ENCODE assay signal across 23 cellular contexts in the genomic region with DNA sequence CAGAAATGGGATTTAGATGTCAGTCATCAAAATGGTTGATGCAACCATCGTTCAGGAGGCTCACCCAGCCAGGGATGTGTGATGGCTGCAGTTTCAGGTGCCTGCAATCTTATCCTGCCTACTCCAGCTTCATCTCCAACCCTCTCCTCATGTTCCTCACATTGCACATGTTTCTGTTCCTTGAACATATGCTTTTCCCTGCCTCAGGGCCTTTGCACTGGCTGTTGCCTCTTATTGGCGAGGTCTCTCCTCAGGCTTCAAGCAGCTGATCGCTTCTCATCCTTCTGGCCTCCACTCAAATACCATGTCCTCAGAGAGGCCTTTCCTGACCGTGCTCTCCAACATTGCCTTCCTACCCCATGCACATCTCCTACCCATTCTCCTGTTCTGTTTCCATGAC. TPM values are rescaled to one million over a fixed set of nuclear protein-coding genes. Genes with fewer than 3 reads are reported as not detected.
DNase-seq lines count a peak whose midpoint lies in the region; ATAC-seq and TF ChIP-seq lines count a peak whose summit lies in the region.
"Had no signal": no experiment of that assay in that cellular context is flagged by ENCODE, and none has a peak within 500 bp of the region (broad histone marks: within the 10 kb centered on the region; RNA-seq: fewer than 3 reads in every experiment).

No MANE protein-coding gene starts in this region.

- no peaks in the 10 kb centered on the region for H3K9me3 Mint-ChIP-seq in T-helper 2 cell treated with Interferon-gamma antibody and Interleukin-4, amounts not matched to agents 5 μg/mL and 100 μg/mL, for 36 hours
- H3K9me3 Mint-ChIP-seq in naive thymus-derived CD4-positive, alpha-beta T cell: peaks cover 0 to 4% (median 0%) of the 10 kb centered on the region in 11 donors

- no peak overlapping the region for H3K4me3 Mint-ChIP-seq in T-helper 2 cell treated with Interferon-gamma antibody and Interleukin-4, amounts not matched to agents 5 μg/mL and 100 μg/mL, for 36 hours
- H3K4me3 Mint-ChIP-seq in naive thymus-derived CD4-positive, alpha-beta T cell: peak overlapping the region in 8 of 10 donors; percentile 2 to 73 (median 36)

- POLR2A ChIA-PET in HEK293 (lab: Yijun Ruan, JAX): no interaction called here
- POLR2A ChIA-PET in naive thymus-derived CD4-positive, alpha-beta T cell (lab: Charles Lee): interaction anchor here (0.6 to 1.5 kb wide), 3 partner anchors 12 to 39 kb away, joined by 3 to 5 read pairs (median 5); no protein-coding TSS in a partner anchor

- H4K20me1 ChIP-seq in BLaER1 treated with 17β-estradiol and CSF1 and Interleukin-3, amounts not matched to agents 10 nM and 100 nM: no peaks in the 10 kb centered on the region

- no peaks in the 10 kb centered on the region for H3K9me3 ChIP-seq in BLaER1 treated with 17β-estradiol and CSF1 and Interleukin-3, amounts not matched to agents 10 nM and 100 nM (replicated peaks in 1 of 11)
- H3K9me3 ChIP-seq in HEK293 (ENCODE audit: control insufficient read depth, insufficient read depth, low read depth, low read length): no peaks in the 10 kb centered on the region
- no peaks in the 10 kb centered on the region for H3K9me3 ChIP-seq in naive thymus-derived CD4-positive, alpha-beta T cell (ENCODE audit: control insufficient read depth in 2 of 3, low read length in 3 of 3)
- H3K9me3 ChIP-seq: Caco-2 had no signal

- intact Hi-C loops in naive thymus-derived CD4-positive, alpha-beta T cell (cut with micrococcal nuclease): loop anchor here in 1 of 2 donors (2.0 kb wide), 1 partner anchor 29 kb away; no protein-coding TSS in a partner anchor

- H3K27me3 ChIP-seq in BLaER1 treated with 17β-estradiol and CSF1 and Interleukin-3, amounts not matched to agents 10 nM and 100 nM: no peaks in the 10 kb centered on the region; a peak in 1 of 22 replicates
- no peaks in the 10 kb centered on the region for H3K27me3 ChIP-seq in naive thymus-derived CD4-positive, alpha-beta T cell (ENCODE audit: control insufficient read depth in 2 of 2, insufficient read depth in 2 of 2, low read length in 2 of 2)

- H3K4me3 ChIP-seq in BLaER1 treated with 17β-estradiol and CSF1 and Interleukin-3, amounts not matched to agents 10 nM and 100 nM: no peak overlapping the region
- no peak overlapping the region for H3K4me3 ChIP-seq in HEK293 (ENCODE audit: low read depth, low read length)
- no peak overlapping the region for H3K4me3 ChIP-seq in naive thymus-derived CD4-positive, alpha-beta T cell (ENCODE audit: low read length)
- H3K4me3 ChIP-seq: SK-N-MC had no signal

- TF ChIP-seq CTCF in HEK293 (tag by site-specific recombination; IDR thresholded peaks at IDR 0.05): no peak

- peak overlapping the region in 7 of 11 experiments; percentile 63 to 90 (median 80); a peak in 14 of 22 replicates for H3K4me2 ChIP-seq in BLaER1 treated with 17β-estradiol and CSF1 and Interleukin-3, amounts not matched to agents 10 nM and 100 nM

- peak overlapping the region in 8 of 11 experiments; percentile 56 to 90 (median 87); a peak in 13 of 22 replicates for H3K27ac ChIP-seq in BLaER1 treated with 17β-estradiol and CSF1 and Interleukin-3, amounts not matched to agents 10 nM and 100 nM
- H3K27ac ChIP-seq in HEK293 (ENCODE audit: extremely low read depth, low read depth, low read length): no peak overlapping the region
- H3K27ac ChIP-seq in naive thymus-derived CD4-positive, alpha-beta T cell (ENCODE audit: low read depth, low read length): no peak overlapping the region
- H3K27ac ChIP-seq: 22Rv1, RWPE1, SK-N-MC had no signal

- no peak for ATAC-seq in naive thymus-derived CD4-positive, alpha-beta T cell
- ATAC-seq in HG03095 (IDR thresholded peaks at IDR 0.05; ENCODE audit: unreplicated experiment) (no peak), GM19463 (IDR thresholded peaks at IDR 0.05; ENCODE audit: unreplicated experiment) (no peak)

- H3K4me1 ChIP-seq in BLaER1 treated with 17β-estradiol and CSF1 and Interleukin-3, amounts not matched to agents 10 nM and 100 nM: peaks cover 59 to 100% (median 97%) of the 10 kb centered on the region in 10 experiments
- H3K4me1 ChIP-seq in HEK293 (ENCODE audit: control insufficient read depth, insufficient read depth, low read length): peaks cover 6% of the 10 kb centered on the region; the same call in 1 of the 2 replicates
- peaks cover 33 to 34% of the 10 kb centered on the region in 2 donors for H3K4me1 ChIP-seq in naive thymus-derived CD4-positive, alpha-beta T cell (ENCODE audit: control insufficient read depth in 2 of 2, insufficient read depth in 2 of 2, low read length in 2 of 2)
- H3K4me1 ChIP-seq: Caco-2 had no signal

- no peak for DNase-seq in T-helper 2 cell treated with Interferon-gamma antibody and Interleukin-4, amounts not matched to agents 5 μg/mL and 100 μg/mL, for 36 hours (ENCODE audit: low spot score)
- DNase-seq in T-helper 2 cell (no peak), GDM1 (lab: John Stamatoyannopoulos, UW) (no peak)
- no peak for DNase-seq in naive thymus-derived CD4-positive, alpha-beta T cell
- DNase-seq: C1 segment of cervical spinal cord; Caco-2; DMS 273 treated with DMSO at 0.1 percent for 48 hours; KG1; NCI-H1092; NCI-H1436 treated with DMSO at 0.1 percent for 48 hours; NCI-H1930; NCI-H226; NCI-H510A treated with DMSO at 0.1 percent for 48 hours; NCI-H774; NK-92 treated with Interleukin-12 subunit alpha and Interleukin-12 subunit beta, amount 100 ng/mL, for 24 hours; SHP77 treated with DMSO at 0.1 percent for 48 hours had no signal

- peaks cover 2% of the 10 kb centered on the region for H3K36me3 Mint-ChIP-seq in T-helper 2 cell treated with Interferon-gamma antibody and Interleukin-4, amounts not matched to agents 5 μg/mL and 100 μg/mL, for 36 hours (ENCODE audit: low read depth)
- H3K36me3 Mint-ChIP-seq in naive thymus-derived CD4-positive, alpha-beta T cell: peaks cover 6 to 12% (median 10%) of the 10 kb centered on the region in 5 donors

- H3K27me3 Mint-ChIP-seq in T-helper 2 cell treated with Interferon-gamma antibody and Interleukin-4, amounts not matched to agents 5 μg/mL and 100 μg/mL, for 36 hours (ENCODE audit: low read depth): no peaks in the 10 kb centered on the region
- no peaks in the 10 kb centered on the region for H3K27me3 Mint-ChIP-seq in naive thymus-derived CD4-positive, alpha-beta T cell

- peaks cover 33% of the 10 kb centered on the region for H3K4me1 Mint-ChIP-seq in T-helper 2 cell treated with Interferon-gamma antibody and Interleukin-4, amounts not matched to agents 5 μg/mL and 100 μg/mL, for 36 hours (ENCODE audit: low read depth)
- peaks cover 34 to 82% (median 52%) of the 10 kb centered on the region in 7 donors for H3K4me1 Mint-ChIP-seq in naive thymus-derived CD4-positive, alpha-beta T cell

- H3K36me3 ChIP-seq in BLaER1 treated with 17β-estradiol and CSF1 and Interleukin-3, amounts not matched to agents 10 nM and 100 nM: no peaks in the 10 kb centered on the region
- H3K36me3 ChIP-seq in HEK293 (ENCODE audit: control insufficient read depth in 2 of 2, insufficient read depth in 1 of 2, low read length in 2 of 2): no peaks in the 10 kb centered on the region
- H3K36me3 ChIP-seq in naive thymus-derived CD4-positive, alpha-beta T cell (ENCODE audit: control insufficient read depth in 2 of 3, insufficient read depth in 3 of 3, low read length in 3 of 3): no peaks in the 10 kb centered on the region

- CTCF ChIA-PET in HEK293 (lab: Yijun Ruan, JAX): interaction anchor here (0.6 to 1.5 kb wide), 2 partner anchors 121 to 217 kb away, joined by 3 to 6 read pairs; no protein-coding TSS in a partner anchor
- CTCF ChIA-PET in naive thymus-derived CD4-positive, alpha-beta T cell (lab: Charles Lee): interaction anchor here (0.6 to 1.1 kb wide), 2 partner anchors 28 to 60 kb away, joined by 3 read pairs; no protein-coding TSS in a partner anchor

- H3K9ac ChIP-seq in BLaER1 treated with 17β-estradiol and CSF1 and Interleukin-3, amounts not matched to agents 10 nM and 100 nM: peak overlapping the region in 2 of 11 experiments; percentile 59 to 77; a peak in 3 of 22 replicates

- peak overlapping the region; percentile 11 for H3K27ac Mint-ChIP-seq in T-helper 2 cell treated with Interferon-gamma antibody and Interleukin-4, amounts not matched to agents 5 μg/mL and 100 μg/mL, for 36 hours
- H3K27ac Mint-ChIP-seq in naive thymus-derived CD4-positive, alpha-beta T cell: peak overlapping the region in 5 of 9 donors; percentile 2 to 81 (median 5)

TF ChIP-seq in HEK293, 187 proteins besides CTCF, POLR2A, EP300 and RAD21:
- TF ChIP-seq ZNF37A (tag by site-specific recombination; IDR thresholded peaks at IDR 0.05) (no peak), ZNF623 (tag by site-specific recombination; IDR thresholded peaks at IDR 0.05) (peak; percentile 94)

RNA-seq across cellular contexts. Expression of a gene that starts 24.6 kb away (rescaled TPM):
- 10 to 100 TPM in 4 of 5 experiments, 1 to 10 TPM in 1; 7.3 to 20.0 (median 13.2) TPM for total RNA-seq in naive thymus-derived CD4-positive, alpha-beta T cell
- polyA plus RNA-seq in naive thymus-derived CD4-positive, alpha-beta T cell: 1 to 10 TPM; 7.9 to 8.5 TPM

RNA-seq across cellular contexts. Expression of a gene that starts 25.0 kb away (rescaled TPM):
- 10 to 100 TPM in 1 of 5 experiments, 1 to 10 TPM in 4; 4.0 to 12.5 (median 6.8) TPM for total RNA-seq in naive thymus-derived CD4-positive, alpha-beta T cell
- polyA plus RNA-seq in naive thymus-derived CD4-positive, alpha-beta T cell: 1 to 10 TPM in 1 of 2 donors, under 1 TPM in 1; 0.74 to 1.1 TPM

Comparison
In these comparisons a context has a peak if more than half of its experiments do, and no peak if none do; other contexts are left out.
1. H3K27ac ChIP-seq: peak in BLaER1 treated with 17β-estradiol and CSF1 and Interleukin-3, amounts not matched to agents 10 nM and 100 nM (8 of 11); none in HEK293 (single experiment) and naive thymus-derived CD4-positive, alpha-beta T cell (single experiment).